In genomic region chr7:120933475-120933874, GRCh38 we compare ENCODE assay signal across 1 cellular context.
TF ChIP-seq lines count a peak whose summit lies in the region.

No MANE protein-coding gene starts in this region.

TF ChIP-seq in endothelial cell of umbilical vein, 7 proteins besides CTCF, POLR2A, EP300 and RAD21:
- TF ChIP-seq GATA2 (IDR thresholded peaks at IDR 0.05; ENCODE audit: insufficient read depth, insufficient read length, low read depth, low read length) (no peak), MYC (IDR thresholded peaks at IDR 0.05; ENCODE audit: low read depth, low read length) (no peak), FOS (IDR thresholded peaks at IDR 0.05; ENCODE audit: borderline replicate concordance, insufficient read depth, low read length) (no peak), POLR2AphosphoS5 (IDR thresholded peaks at IDR 0.05; ENCODE audit: insufficient read depth, low read depth, low read length) (no peak), MAX (IDR thresholded peaks at IDR 0.05; ENCODE audit: insufficient read depth, insufficient read length) (no peak), JUN (IDR thresholded peaks at IDR 0.05; ENCODE audit: borderline replicate concordance, insufficient read depth, insufficient read length, low read depth) (no peak), EZH2 (IDR thresholded peaks at IDR 0.05; ENCODE audit: borderline replicate concordance, low read depth, low read length, severe bottlenecking) (no peak)
TF ChIP-seq in endothelial cell of umbilical vein: peak in this region for 0.
